ENCODE assay signal across 8 cellular contexts in the genomic region with DNA sequence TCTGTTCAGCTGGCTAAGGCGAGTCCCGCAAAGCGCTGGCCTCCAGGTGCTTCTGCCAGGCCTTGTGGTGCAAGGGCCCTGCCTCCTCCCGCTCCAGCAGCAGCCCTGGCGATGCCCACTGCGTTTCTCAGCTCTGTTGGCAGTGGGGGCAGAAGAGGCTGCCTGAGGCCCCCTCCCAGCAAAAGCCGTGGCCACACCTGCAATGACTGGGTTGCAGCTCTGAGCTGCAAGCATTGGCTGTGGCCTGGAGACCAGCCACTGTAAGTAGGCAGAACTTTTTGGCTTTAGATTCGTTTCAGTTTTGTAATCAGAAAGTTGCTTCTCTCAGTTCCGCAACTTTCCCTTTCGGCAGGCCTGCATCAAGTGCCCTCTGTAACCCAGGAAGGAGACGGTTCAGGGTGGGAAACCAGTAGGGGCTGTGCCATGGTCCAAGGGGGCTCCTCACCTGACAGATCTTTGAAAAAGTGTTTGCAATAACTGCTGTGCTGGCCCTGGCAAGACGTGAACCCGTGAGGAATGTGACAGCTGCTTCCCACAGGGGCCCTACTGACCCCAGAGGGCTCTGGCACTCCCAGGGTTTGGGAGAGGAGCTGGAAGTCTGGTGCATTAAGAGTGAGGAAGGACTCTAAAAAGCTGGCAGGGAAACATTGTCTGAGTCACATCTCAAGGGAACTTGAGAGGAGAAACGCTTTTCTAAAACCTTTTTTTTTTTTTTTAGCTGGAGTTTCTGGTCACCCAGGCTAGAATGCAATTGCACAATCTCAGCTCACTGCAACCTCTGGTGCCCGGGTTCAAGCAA. TPM values are rescaled to one million over a fixed set of nuclear protein-coding genes. Genes with fewer than 3 reads are reported as not detected.
DNase-seq lines count a peak whose midpoint lies in the region; ATAC-seq and TF ChIP-seq lines count a peak whose summit lies in the region.

No MANE protein-coding gene starts in this region.

- CTCF ChIA-PET in activated CD4-positive, alpha-beta T cell treated with anti-CD3 and anti-CD28 coated beads, Interleukin-2, amount 10 ng/mL, durations not matched to agents 7 days and 5 days (lab: Charles Lee): no interaction called here
- CTCF ChIA-PET in activated CD4-positive, alpha-beta T cell treated with anti-CD3 and anti-CD28 coated beads for 36 hours (lab: Charles Lee): interaction anchor here (0.5 to 4.2 kb wide), 6 partner anchors 7 to 758 kb away, joined by 3 to 18 read pairs (median 3); no protein-coding TSS in a partner anchor

- no peak for ATAC-seq in activated CD4-positive, alpha-beta T cell treated with anti-CD3 and anti-CD28 coated beads for 36 hours
- ATAC-seq in HG03521 (IDR thresholded peaks at IDR 0.05; ENCODE audit: unreplicated experiment): peak; percentile 78

- intact Hi-C loops in activated CD4-positive, alpha-beta T cell treated with anti-CD3 and anti-CD28 coated beads for 36 hours (cut with DNase I, micrococcal nuclease): no loop called here

- peak overlapping the region; percentile 59 for H3K4me3 ChIP-seq in coronary artery
- H3K4me3 ChIP-seq in osteoblast (ENCODE audit: insufficient read depth, low read length): peak overlapping the region; percentile 60

- H3K27ac ChIP-seq in coronary artery: peak overlapping the region; percentile 71 to 88
- peak overlapping the region; percentile 72 for H3K27ac ChIP-seq in osteoblast (ENCODE audit: low read depth, low read length)

- POLR2A ChIA-PET in activated CD4-positive, alpha-beta T cell treated with anti-CD3 and anti-CD28 coated beads, Interleukin-2, amount 10 ng/mL, durations not matched to agents 7 days and 5 days (lab: Charles Lee): no interaction called here
- POLR2A ChIA-PET in activated CD4-positive, alpha-beta T cell treated with anti-CD3 and anti-CD28 coated beads for 36 hours (lab: Charles Lee): interaction anchor here (0.6 kb wide), 1 partner anchor 9 kb away, joined by 3 read pairs; no protein-coding TSS in a partner anchor

- TF ChIP-seq CTCF in coronary artery (IDR thresholded peaks at IDR 0.05) (no peak), osteoblast (IDR thresholded peaks at IDR 0.05; ENCODE audit: extremely low read depth, low read depth, low read length) (no peak)

- H3K9me3 ChIP-seq in osteoblast (ENCODE audit: low read depth, low read length): no peaks in the 10 kb centered on the region

- H3K36me3 Mint-ChIP-seq in activated CD4-positive, alpha-beta T cell treated with anti-CD3 and anti-CD28 coated beads, Interleukin-2, amount 10 ng/mL, durations not matched to agents 7 days and 5 days (ENCODE audit: low read depth): no peaks in the 10 kb centered on the region
- H3K36me3 Mint-ChIP-seq in activated CD4-positive, alpha-beta T cell treated with anti-CD3 and anti-CD28 coated beads for 36 hours (ENCODE audit: low read depth): no peaks in the 10 kb centered on the region

- DNase-seq in activated CD4-positive, alpha-beta T cell treated with anti-CD3 and anti-CD28 coated beads, Interleukin-2, amount 10 ng/mL, durations not matched to agents 7 days and 5 days: no peak
- no peak for DNase-seq in activated CD4-positive, alpha-beta T cell treated with anti-CD3 and anti-CD28 coated beads for 36 hours
- DNase-seq in coronary artery (ENCODE audit: low spot score) (peak; percentile 79), osteoblast (ENCODE audit: insufficient read length, low spot score, missing footprints) (peak; percentile 94), kidney tubule cell (ENCODE audit: low spot score) (no peak), NCI-H1436 treated with DMSO at 0.1 percent for 48 hours (lab: John Stamatoyannopoulos, UW) (no peak), Kasumi-1 (lab: John Stamatoyannopoulos, UW) (no peak)

- peaks cover 13% of the 10 kb centered on the region for H3K4me1 ChIP-seq in osteoblast (ENCODE audit: insufficient read depth, low read length)

- peak overlapping the region; percentile 52 for H3K27ac Mint-ChIP-seq in activated CD4-positive, alpha-beta T cell treated with anti-CD3 and anti-CD28 coated beads, Interleukin-2, amount 10 ng/mL, durations not matched to agents 7 days and 5 days
- H3K27ac Mint-ChIP-seq in activated CD4-positive, alpha-beta T cell treated with anti-CD3 and anti-CD28 coated beads for 36 hours: no peak overlapping the region

- H4K20me1 ChIP-seq in osteoblast (ENCODE audit: insufficient read depth, low read length): no peaks in the 10 kb centered on the region

- no peak overlapping the region for H3K4me3 Mint-ChIP-seq in activated CD4-positive, alpha-beta T cell treated with anti-CD3 and anti-CD28 coated beads, Interleukin-2, amount 10 ng/mL, durations not matched to agents 7 days and 5 days
- H3K4me3 Mint-ChIP-seq in activated CD4-positive, alpha-beta T cell treated with anti-CD3 and anti-CD28 coated beads for 36 hours: no peak overlapping the region

- H3K36me3 ChIP-seq in osteoblast (ENCODE audit: insufficient read depth, low read length): no peaks in the 10 kb centered on the region

- peak overlapping the region; percentile 80 for H3K4me2 ChIP-seq in osteoblast (ENCODE audit: insufficient read depth, low read length)

- H3K4me1 Mint-ChIP-seq in activated CD4-positive, alpha-beta T cell treated with anti-CD3 and anti-CD28 coated beads, Interleukin-2, amount 10 ng/mL, durations not matched to agents 7 days and 5 days: peaks cover 4% of the 10 kb centered on the region
- peaks cover 10% of the 10 kb centered on the region for H3K4me1 Mint-ChIP-seq in activated CD4-positive, alpha-beta T cell treated with anti-CD3 and anti-CD28 coated beads for 36 hours

- no peaks in the 10 kb centered on the region for H3K9me3 Mint-ChIP-seq in activated CD4-positive, alpha-beta T cell treated with anti-CD3 and anti-CD28 coated beads, Interleukin-2, amount 10 ng/mL, durations not matched to agents 7 days and 5 days
- no peaks in the 10 kb centered on the region for H3K9me3 Mint-ChIP-seq in activated CD4-positive, alpha-beta T cell treated with anti-CD3 and anti-CD28 coated beads for 36 hours (ENCODE audit: low read depth)

- no peaks in the 10 kb centered on the region for H3K27me3 Mint-ChIP-seq in activated CD4-positive, alpha-beta T cell treated with anti-CD3 and anti-CD28 coated beads, Interleukin-2, amount 10 ng/mL, durations not matched to agents 7 days and 5 days
- no peaks in the 10 kb centered on the region for H3K27me3 Mint-ChIP-seq in activated CD4-positive, alpha-beta T cell treated with anti-CD3 and anti-CD28 coated beads for 36 hours

- no peaks in the 10 kb centered on the region for H3K27me3 ChIP-seq in osteoblast (ENCODE audit: insufficient read depth, low read length)

- H3K79me2 ChIP-seq in osteoblast (ENCODE audit: insufficient read depth, low read length): no peaks in the 10 kb centered on the region

- peak overlapping the region; percentile 61 for H2AFZ ChIP-seq in osteoblast (ENCODE audit: low read length)

RNA-seq across cellular contexts. Expression of gene MAX, which starts 54.5 kb away (rescaled TPM):
- total RNA-seq in activated CD4-positive, alpha-beta T cell treated with anti-CD3 and anti-CD28 coated beads, Interleukin-2, amount 10 ng/mL, durations not matched to agents 7 days and 5 days: 100 to 1,000 TPM; 158 to 203 TPM
- 100 to 1,000 TPM in 1 of 2 experiments, 10 to 100 TPM in 1; 93.6 to 136 TPM for total RNA-seq in activated CD4-positive, alpha-beta T cell treated with anti-CD3 and anti-CD28 coated beads for 36 hours
- 66.6 and 72.8 TPM in 2 replicates for total RNA-seq in osteoblast

Comparison
In these comparisons a context has a peak if more than half of its experiments do, and no peak if none do; other contexts are left out.
1. DNase-seq: peak in coronary artery (single experiment) and osteoblast (single experiment); none in activated CD4-positive, alpha-beta T cell treated with anti-CD3 and anti-CD28 coated beads, Interleukin-2, amount 10 ng/mL, durations not matched to agents 7 days and 5 days (single experiment), activated CD4-positive, alpha-beta T cell treated with anti-CD3 and anti-CD28 coated beads for 36 hours (single experiment), kidney tubule cell (single experiment), NCI-H1436 treated with DMSO at 0.1 percent for 48 hours (single experiment) and Kasumi-1 (0 of 2).